In the genomic region with DNA sequence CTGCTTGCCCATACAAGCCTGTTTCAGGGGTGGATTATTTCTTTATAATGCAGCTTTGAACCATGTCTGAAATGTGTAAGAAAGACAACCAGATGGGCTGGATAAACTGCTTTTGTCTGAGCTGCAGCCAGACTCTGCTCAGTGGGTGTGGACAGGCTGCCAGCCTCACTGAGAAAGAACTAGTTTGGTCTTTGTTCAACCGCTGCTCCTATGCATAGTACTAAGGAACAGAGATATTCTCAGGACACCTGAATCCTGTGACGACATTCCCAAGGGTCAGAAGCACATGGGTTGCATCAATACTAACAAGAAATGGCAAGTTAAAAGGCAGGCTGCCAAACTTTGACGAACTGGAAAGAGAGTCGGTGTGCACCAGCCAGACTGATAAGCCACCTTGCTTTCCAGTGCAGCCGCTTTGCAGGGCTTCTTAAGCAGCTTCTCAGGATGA, we compare ENCODE assay signal across 13 cellular contexts. TPM values are rescaled to one million over a fixed set of nuclear protein-coding genes. Genes with fewer than 3 reads are reported as not detected.
A peak's percentile ranks its signal among the peaks of the same experiment; 100 is the strongest.
DNase-seq lines count a peak whose midpoint lies in the region; TF ChIP-seq lines count a peak whose summit lies in the region.
"Had no signal": no experiment of that assay in that cellular context is flagged by ENCODE, and none has a peak within 500 bp of the region (broad histone marks: within the 10 kb centered on the region; RNA-seq: fewer than 3 reads in every experiment).

No MANE protein-coding gene starts in this region.

- DNase-seq in HPDE6-E6E7 (ENCODE audit: extremely low spot score) (peak; percentile 88), adipocyte (ENCODE audit: low read depth) (peak; percentile 61), fibroblast of pulmonary artery (ENCODE audit: low read depth) (peak; percentile 69), osteoblast (ENCODE audit: insufficient read length, low spot score, missing footprints) (peak; percentile 51), NCI-H2227 (lab: John Stamatoyannopoulos, UW; ENCODE audit: unreplicated experiment) (no peak), D341Med (ENCODE audit: low spot score) (no peak), NOMO-1 treated with dmso at 0.1 percent for 144 hours (lab: John Stamatoyannopoulos, UW; ENCODE audit: unreplicated experiment) (no peak)
- no peak for DNase-seq in activated naive CD4-positive, alpha-beta T cell (lab: John Stamatoyannopoulos, UW)
- DNase-seq: activated CD4-positive, alpha-beta T cell treated with anti-CD3 and anti-CD28 coated beads, Interleukin-2, amount 50 U/mL, for 4 hours; activated naive CD4-positive, alpha-beta T cell treated with anti-CD3 and anti-CD28 coated beads, Interleukin-2, amount 50 U/mL, for 16 hours; COR-L47; head of caudate nucleus; NCI-H1092 had no signal

- H4K20me1 ChIP-seq in osteoblast (ENCODE audit: insufficient read depth, low read length): no peaks in the 10 kb centered on the region

- H3K4me3 ChIP-seq in adipocyte (ENCODE audit: low read length) (peak overlapping the region; percentile 30), fibroblast of pulmonary artery (replicated peaks; ENCODE audit: low read depth, low read length) (no peak overlapping the region), osteoblast (ENCODE audit: insufficient read depth, low read length) (no peak overlapping the region)

- H3K9me3 ChIP-seq in adipocyte (ENCODE audit: control insufficient read depth, low read length) (no peaks in the 10 kb centered on the region), osteoblast (ENCODE audit: low read depth, low read length) (no peaks in the 10 kb centered on the region)

- peak overlapping the region; percentile 90 for H3K27ac ChIP-seq in osteoblast (ENCODE audit: low read depth, low read length)

- peak overlapping the region; percentile 67 for H3K4me2 ChIP-seq in osteoblast (ENCODE audit: insufficient read depth, low read length)

- TF ChIP-seq CTCF in fibroblast of pulmonary artery (IDR thresholded peaks at IDR 0.05; ENCODE audit: low read length, missing control alignments): no peak
- TF ChIP-seq CTCF in osteoblast (IDR thresholded peaks at IDR 0.05; ENCODE audit: extremely low read depth, low read depth, low read length): no peak

- H3K9ac ChIP-seq in adipocyte (ENCODE audit: low read length): no peak overlapping the region

- H3K27me3 ChIP-seq in adipocyte (replicated peaks; ENCODE audit: control insufficient read depth, insufficient read depth, low read length) (no peaks in the 10 kb centered on the region), osteoblast (ENCODE audit: insufficient read depth, low read length) (no peaks in the 10 kb centered on the region)

- H3K36me3 ChIP-seq in adipocyte (ENCODE audit: control insufficient read depth, insufficient read depth, low read length, severe bottlenecking) (no peaks in the 10 kb centered on the region), osteoblast (ENCODE audit: insufficient read depth, low read length) (no peaks in the 10 kb centered on the region)

- H2AFZ ChIP-seq in osteoblast (ENCODE audit: low read length): no peak overlapping the region

- no peaks in the 10 kb centered on the region for H3K79me2 ChIP-seq in osteoblast (ENCODE audit: insufficient read depth, low read length)

- H3K4me1 ChIP-seq in adipocyte (ENCODE audit: control insufficient read depth, insufficient read depth, low read length): peaks cover 28% of the 10 kb centered on the region
- H3K4me1 ChIP-seq in osteoblast (ENCODE audit: insufficient read depth, low read length): peaks cover 35% of the 10 kb centered on the region

RNA-seq across cellular contexts. Expression of gene PLD1, which starts 57.2 kb away (rescaled TPM):
- total RNA-seq in osteoblast: 18.1 and 29.5 TPM in 2 replicates

Comparison
In these comparisons a context has a peak if more than half of its experiments do, and no peak if none do; other contexts are left out.
1. DNase-seq: peak in HPDE6-E6E7 (single experiment), adipocyte (single experiment), fibroblast of pulmonary artery (single experiment) and osteoblast (single experiment); none in NCI-H2227 (single experiment), D341Med (single experiment), activated naive CD4-positive, alpha-beta T cell (0 of 4) and NOMO-1 treated with dmso at 0.1 percent for 144 hours (single experiment).